ENCODE assay signal across 1 cellular context in genomic region chr17:71521724-71522123, GRCh38.
TF ChIP-seq lines count a peak whose summit lies in the region.

No MANE protein-coding gene starts in this region.

TF ChIP-seq in SK-N-SH treated with all-trans-retinoic acid at 6 μM for 48 hours, 23 proteins besides CTCF, POLR2A, EP300 and RAD21 (continued from another document):
- TF ChIP-seq, protein P1, sequence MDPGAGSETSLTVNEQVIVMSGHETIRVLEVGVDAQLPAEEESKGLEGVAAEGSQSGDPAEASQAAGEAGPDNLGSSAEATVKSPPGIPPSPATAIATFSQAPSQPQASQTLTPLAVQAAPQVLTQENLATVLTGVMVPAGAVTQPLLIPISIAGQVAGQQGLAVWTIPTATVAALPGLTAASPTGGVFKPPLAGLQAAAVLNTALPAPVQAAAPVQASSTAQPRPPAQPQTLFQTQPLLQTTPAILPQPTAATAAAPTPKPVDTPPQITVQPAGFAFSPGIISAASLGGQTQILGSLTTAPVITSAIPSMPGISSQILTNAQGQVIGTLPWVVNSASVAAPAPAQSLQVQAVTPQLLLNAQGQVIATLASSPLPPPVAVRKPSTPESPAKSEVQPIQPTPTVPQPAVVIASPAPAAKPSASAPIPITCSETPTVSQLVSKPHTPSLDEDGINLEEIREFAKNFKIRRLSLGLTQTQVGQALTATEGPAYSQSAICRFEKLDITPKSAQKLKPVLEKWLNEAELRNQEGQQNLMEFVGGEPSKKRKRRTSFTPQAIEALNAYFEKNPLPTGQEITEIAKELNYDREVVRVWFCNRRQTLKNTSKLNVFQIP (CRISPR knock-in tag; IDR thresholded peaks at IDR 0.05; ENCODE audit: borderline replicate concordance, low read depth): no peak
- TF ChIP-seq ZFP3 (CRISPR knock-in tag; IDR thresholded peaks at IDR 0.05) (no peak), ESRRG (CRISPR knock-in tag; IDR thresholded peaks at IDR 0.05) (no peak), ZNF565 (CRISPR knock-in tag; conservative IDR thresholded peaks at IDR 0.05; ENCODE audit: low read depth) (no peak), ZNF8 (CRISPR knock-in tag; IDR thresholded peaks at IDR 0.05) (no peak), PPARA (CRISPR knock-in tag; IDR thresholded peaks at IDR 0.05; ENCODE audit: borderline replicate concordance) (no peak)
